ENCODE assay signal across 1 cellular context in genomic region chr6:26075063-26075717, GRCh38.
TF ChIP-seq lines count a peak whose summit lies in the region.

No MANE protein-coding gene starts in this region.

TF ChIP-seq in HepG2, 621 proteins besides CTCF, POLR2A, EP300 and RAD21 (continues in another document):
- TF ChIP-seq HNF4A (CRISPR knock-in tag; IDR thresholded peaks at IDR 0.05) (peak; percentile 40; the same call in 1 of the 2 replicates), ZNF136 (CRISPR knock-in tag; IDR thresholded peaks at IDR 0.05; ENCODE audit: low read depth) (no peak), GLI4 (CRISPR knock-in tag; IDR thresholded peaks at IDR 0.05; ENCODE audit: borderline replicate concordance) (no peak), AKAP8 (CRISPR knock-in tag; IDR thresholded peaks at IDR 0.05) (no peak), MAX (IDR thresholded peaks at IDR 0.05) (peak; percentile 37; the same call in 1 of the 2 replicates), ZNF343 (CRISPR knock-in tag; IDR thresholded peaks at IDR 0.05) (no peak), ZBTB38 (CRISPR knock-in tag; IDR thresholded peaks at IDR 0.05) (peak; percentile 68; the same call in 1 of the 2 replicates), NR0B2 (CRISPR knock-in tag; IDR thresholded peaks at IDR 0.05) (no peak), ZFP90 (CRISPR knock-in tag; IDR thresholded peaks at IDR 0.05; ENCODE audit: borderline replicate concordance) (no peak), SOX6 (IDR thresholded peaks at IDR 0.05) (no peak), SOX6 (CRISPR knock-in tag; IDR thresholded peaks at IDR 0.05) (peak; percentile 49), HOXA3 (CRISPR knock-in tag; IDR thresholded peaks at IDR 0.05) (no peak), ZSCAN21 (CRISPR knock-in tag; IDR thresholded peaks at IDR 0.05; ENCODE audit: borderline replicate concordance) (no peak), RNF2 (conservative IDR thresholded peaks at IDR 0.05; ENCODE audit: low read depth) (no peak), ZNF780A (CRISPR knock-in tag; IDR thresholded peaks at IDR 0.05) (no peak), ZNF263 (CRISPR knock-in tag; IDR thresholded peaks at IDR 0.05) (no peak), HDAC2 (CRISPR knock-in tag; IDR thresholded peaks at IDR 0.05) (0 out of 2 replicates have a peak, but pooled peaks have one; percentile 16), BORCS8-MEF2B (CRISPR knock-in tag; IDR thresholded peaks at IDR 0.05) (no peak), STAT5B (CRISPR knock-in tag; IDR thresholded peaks at IDR 0.05) (no peak), ZNF550 (CRISPR knock-in tag; IDR thresholded peaks at IDR 0.05; ENCODE audit: borderline replicate concordance) (no peak), ZNF687 (CRISPR knock-in tag; IDR thresholded peaks at IDR 0.05) (peak; percentile 62), GPN1 (CRISPR knock-in tag; IDR thresholded peaks at IDR 0.05; ENCODE audit: borderline replicate concordance) (no peak), ZNF777 (CRISPR knock-in tag; IDR thresholded peaks at IDR 0.05) (no peak), TARDBP (CRISPR knock-in tag; IDR thresholded peaks at IDR 0.05) (no peak), ARID5B (CRISPR knock-in tag; IDR thresholded peaks at IDR 0.05) (peak; percentile 13; the same call in 1 of the 2 replicates), SOX5 (CRISPR knock-in tag; IDR thresholded peaks at IDR 0.05; ENCODE audit: borderline replicate concordance) (peak; percentile 9; the same call in 1 of the 2 replicates), PLRG1 (conservative IDR thresholded peaks at IDR 0.05) (no peak), HNF4G (IDR thresholded peaks at IDR 0.05; ENCODE audit: borderline replicate concordance, low read depth, low read length) (no peak), HNF4G (CRISPR knock-in tag; IDR thresholded peaks at IDR 0.05; ENCODE audit: borderline replicate concordance, low read depth) (0 out of 2 replicates have a peak, but pooled peaks have one; percentile 49), HOMEZ (CRISPR knock-in tag; IDR thresholded peaks at IDR 0.05; ENCODE audit: low read depth) (no peak), SOX13 (IDR thresholded peaks at IDR 0.05) (0 out of 2 replicates have a peak, but pooled peaks have one; percentile 13), SOX13 (CRISPR knock-in tag; conservative IDR thresholded peaks at IDR 0.05 in 1 of 2, IDR thresholded peaks at IDR 0.05 in 1 of 2) (peak in 1 of 2 experiments; percentile 48; a peak in 1 of 4 replicates), TEAD3 (CRISPR knock-in tag; optimal IDR thresholded peaks at IDR 0.05; ENCODE audit: borderline replicate concordance) (no peak), THRA (CRISPR knock-in tag; IDR thresholded peaks at IDR 0.05; ENCODE audit: borderline replicate concordance) (no peak), ZNF615 (CRISPR knock-in tag; IDR thresholded peaks at IDR 0.05; ENCODE audit: borderline replicate concordance) (no peak), RARG (CRISPR knock-in tag; IDR thresholded peaks at IDR 0.05; ENCODE audit: low read depth) (no peak), ZSCAN9 (CRISPR knock-in tag; IDR thresholded peaks at IDR 0.05; ENCODE audit: borderline replicate concordance) (no peak), ZNF691 (CRISPR knock-in tag; IDR thresholded peaks at IDR 0.05; ENCODE audit: borderline replicate concordance, low read depth) (no peak), ZMYM4 (CRISPR knock-in tag; IDR thresholded peaks at IDR 0.05) (peak; percentile 37; the same call in 1 of the 2 replicates), NFE2 (CRISPR knock-in tag; IDR thresholded peaks at IDR 0.05) (no peak), HMG20B (CRISPR knock-in tag; conservative IDR thresholded peaks at IDR 0.05) (no peak), ZNF503 (CRISPR knock-in tag; IDR thresholded peaks at IDR 0.05) (no peak), NFE2L2 (IDR thresholded peaks at IDR 0.05; ENCODE audit: low read length) (no peak), ZXDC (CRISPR knock-in tag; IDR thresholded peaks at IDR 0.05) (no peak), ZFP91 (CRISPR knock-in tag; IDR thresholded peaks at IDR 0.05; ENCODE audit: borderline replicate concordance) (peak; percentile 35; the same call in 1 of the 2 replicates)
